25 cellular contexts compared by ENCODE assay signal in the genomic region with DNA sequence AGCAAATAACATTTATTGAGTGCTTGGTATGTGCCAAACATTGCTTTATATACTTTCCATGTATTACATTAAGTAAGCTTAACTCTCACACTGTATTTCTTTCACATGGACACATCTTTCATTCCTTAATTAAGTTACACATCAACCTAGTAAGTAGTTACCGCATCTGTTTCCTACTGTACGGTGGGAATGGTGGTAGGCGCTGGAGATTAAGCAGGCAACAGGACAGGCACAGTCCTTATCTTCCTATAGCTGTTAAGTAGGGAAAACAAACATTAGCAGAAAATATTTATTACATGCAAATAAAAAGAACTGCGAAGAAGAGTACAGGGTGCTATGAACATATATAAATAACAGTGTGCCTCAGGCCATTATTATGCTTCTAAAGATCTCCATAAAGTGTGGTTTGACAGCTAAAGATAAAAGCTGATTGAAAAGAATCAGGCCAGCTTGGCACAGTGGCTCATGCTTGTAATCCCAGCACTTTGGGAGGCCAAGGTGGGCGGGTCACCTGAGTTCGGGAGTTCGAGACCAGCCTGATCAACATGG.
"Had no signal": no experiment of that assay in that cellular context is flagged by ENCODE, and none has a peak within 500 bp of the region (broad histone marks: within the 10 kb centered on the region; RNA-seq: fewer than 3 reads in every experiment).

No MANE protein-coding gene starts in this region.

- H3K4me1 ChIP-seq: gastrocnemius medialis, heart right ventricle, left lung, lower lobe of right lung, psoas muscle, right lobe of liver, spleen, testis, tibial nerve, upper lobe of right lung had no signal

- ATAC-seq: esophagus mucosa; gastrocnemius medialis; left lung; lower lobe of right lung; natural killer cell treated with Interleukin-12 subunit alpha and Interleukin-12 subunit beta and Interleukin-15 and Interleukin-18, amount 100 ng/mL, for 72 hours; psoas muscle; right lobe of liver; stimulated activated naive B cell treated with anti-CD40 and anti-IgM and Interleukin-4, amounts not matched to agents 10 μg/mL and 1 μg/mL and 100 μg/mL, for 72 hours; stimulated activated naive CD8-positive, alpha-beta T cell treated with anti-CD3 and anti-CD28 coated beads, Interleukin-15, amount 100 ng/mL, for 72 hours; upper lobe of right lung had no signal

- H3K4me3 Mint-ChIP-seq: immature natural killer cell; memory B cell; natural killer cell treated with Interleukin-12 subunit alpha and Interleukin-12 subunit beta and Interleukin-15 and Interleukin-18, amount 100 ng/mL, for 72 hours; stimulated activated naive B cell treated with anti-CD40 and anti-IgM and Interleukin-4, amounts not matched to agents 10 μg/mL and 1 μg/mL and 100 μg/mL, for 72 hours; stimulated activated naive CD8-positive, alpha-beta T cell treated with anti-CD3 and anti-CD28 coated beads, Interleukin-15, amount 100 ng/mL, for 72 hours had no signal

- FAIRE-seq: endometrium, keratinocyte had no signal

- H3K27me3 ChIP-seq: gastrocnemius medialis, heart right ventricle, left lung, right lobe of liver, spleen, testis, tibial nerve, upper lobe of right lung, vagina had no signal

- DNase-seq: effector memory CD4-positive, alpha-beta T cell; gastrocnemius medialis; heart right ventricle; immature natural killer cell; left lung; lower lobe of right lung; midbrain; psoas muscle; retina; right lobe of liver; spleen; stimulated activated CD4-positive, alpha-beta T cell treated with anti-CD3 and anti-CD28 coated beads, Interleukin-15, amount 100 ng/mL, for 24 hours; stimulated activated CD4-positive, alpha-beta T cell treated with anti-CD3 and anti-CD28 coated beads, Interleukin-2, amount 100 ng/mL, for 24 hours; stimulated activated CD4-positive, alpha-beta T cell treated with anti-CD3 and anti-CD28 coated beads, Interleukin-4, amount 100 ng/mL, for 4 hours; stimulated activated naive B cell treated with anti-CD40 and anti-IgM and Interleukin-4, amounts not matched to agents 10 μg/mL and 1 μg/mL and 100 μg/mL, for 72 hours; stimulated activated naive CD8-positive, alpha-beta T cell treated with anti-CD3 and anti-CD28 coated beads, Interleukin-15, amount 100 ng/mL, for 72 hours; testis; upper lobe of right lung had no signal

- H3K36me3 ChIP-seq: gastrocnemius medialis, heart right ventricle, left lung, lower lobe of right lung, right lobe of liver, spleen, tibial nerve, upper lobe of right lung, vagina had no signal

- H3K4me1 Mint-ChIP-seq: immature natural killer cell; stimulated activated naive B cell treated with anti-CD40 and anti-IgM and Interleukin-4, amounts not matched to agents 10 μg/mL and 1 μg/mL and 100 μg/mL, for 72 hours; stimulated activated naive CD8-positive, alpha-beta T cell treated with anti-CD3 and anti-CD28 coated beads, Interleukin-15, amount 100 ng/mL, for 72 hours had no signal

- H3K9me3 Mint-ChIP-seq: immature natural killer cell; memory B cell; natural killer cell treated with Interleukin-12 subunit alpha and Interleukin-12 subunit beta and Interleukin-15 and Interleukin-18, amount 100 ng/mL, for 72 hours; stimulated activated naive B cell treated with anti-CD40 and anti-IgM and Interleukin-4, amounts not matched to agents 10 μg/mL and 1 μg/mL and 100 μg/mL, for 72 hours; stimulated activated naive CD8-positive, alpha-beta T cell treated with anti-CD3 and anti-CD28 coated beads, Interleukin-15, amount 100 ng/mL, for 72 hours had no signal

- H3K36me3 Mint-ChIP-seq: immature natural killer cell; memory B cell; natural killer cell treated with Interleukin-12 subunit alpha and Interleukin-12 subunit beta and Interleukin-15 and Interleukin-18, amount 100 ng/mL, for 72 hours; stimulated activated naive B cell treated with anti-CD40 and anti-IgM and Interleukin-4, amounts not matched to agents 10 μg/mL and 1 μg/mL and 100 μg/mL, for 72 hours had no signal

- H3K27ac ChIP-seq: gastrocnemius medialis, heart right ventricle, left lung, lower lobe of right lung, psoas muscle, right lobe of liver, spleen, testis, tibial nerve, upper lobe of right lung, vagina had no signal

- H3K27ac Mint-ChIP-seq: immature natural killer cell; memory B cell; natural killer cell treated with Interleukin-12 subunit alpha and Interleukin-12 subunit beta and Interleukin-15 and Interleukin-18, amount 100 ng/mL, for 72 hours; stimulated activated naive B cell treated with anti-CD40 and anti-IgM and Interleukin-4, amounts not matched to agents 10 μg/mL and 1 μg/mL and 100 μg/mL, for 72 hours; stimulated activated naive CD8-positive, alpha-beta T cell treated with anti-CD3 and anti-CD28 coated beads, Interleukin-15, amount 100 ng/mL, for 72 hours had no signal

- H3K4me3 ChIP-seq: gastrocnemius medialis, heart right ventricle, left lung, lower lobe of right lung, psoas muscle, right lobe of liver, spleen, testis, tibial nerve, upper lobe of right lung, vagina had no signal

- H3K27me3 Mint-ChIP-seq: memory B cell; natural killer cell treated with Interleukin-12 subunit alpha and Interleukin-12 subunit beta and Interleukin-15 and Interleukin-18, amount 100 ng/mL, for 72 hours; stimulated activated naive B cell treated with anti-CD40 and anti-IgM and Interleukin-4, amounts not matched to agents 10 μg/mL and 1 μg/mL and 100 μg/mL, for 72 hours; stimulated activated naive CD8-positive, alpha-beta T cell treated with anti-CD3 and anti-CD28 coated beads, Interleukin-15, amount 100 ng/mL, for 72 hours had no signal

- H3K9me3 ChIP-seq: gastrocnemius medialis, heart right ventricle, left lung, lower lobe of right lung, psoas muscle, right lobe of liver, spleen, testis, tibial nerve, upper lobe of right lung, vagina had no signal
